ENCODE assay signal across 13 cellular contexts in the genomic region with DNA sequence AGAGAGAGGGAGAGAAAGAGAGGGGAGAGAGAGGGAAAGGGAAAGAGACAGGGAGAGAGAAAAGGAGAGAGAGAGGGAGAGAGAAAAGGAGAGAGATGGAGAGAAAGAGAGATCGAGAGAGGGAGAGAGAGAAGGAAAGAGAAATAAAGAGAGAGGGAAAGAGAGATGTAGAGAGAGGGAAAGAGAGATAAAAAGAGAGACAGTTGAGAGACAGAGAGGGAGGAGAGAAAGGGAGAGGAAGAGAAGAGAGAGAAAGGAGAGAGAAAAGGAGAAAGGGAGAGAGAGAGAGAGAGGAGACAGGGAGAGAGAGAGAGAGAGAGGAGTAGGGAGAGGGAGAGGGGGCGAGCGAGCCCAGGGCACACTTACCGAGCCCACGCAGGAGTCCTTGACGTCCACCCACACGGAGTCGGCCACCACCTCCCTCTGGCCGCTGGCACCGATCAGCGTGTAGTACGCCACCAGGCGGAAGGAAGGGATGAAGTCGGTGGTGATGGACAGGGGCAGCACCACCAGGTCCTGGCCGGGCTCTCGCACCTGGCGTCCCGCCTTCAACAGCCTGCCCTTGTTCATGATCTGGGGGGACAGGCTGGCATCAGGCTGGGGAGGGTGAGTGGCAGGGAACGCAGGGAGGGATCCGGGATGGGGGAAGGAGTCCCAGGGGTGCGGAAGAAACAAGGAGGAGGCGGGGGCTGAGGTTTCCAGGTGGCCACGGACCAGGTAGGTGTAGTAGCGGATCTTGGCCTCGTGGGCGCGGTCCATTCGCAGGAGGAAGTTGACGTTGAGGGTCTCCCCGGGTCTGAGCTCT. TPM values are rescaled to one million over a fixed set of nuclear protein-coding genes. Genes with fewer than 3 reads are reported as not detected.
DNase-seq lines count a peak whose midpoint lies in the region; ATAC-seq, FAIRE-seq and TF ChIP-seq lines count a peak whose summit lies in the region.
"Had no signal": no experiment of that assay in that cellular context is flagged by ENCODE, and none has a peak within 500 bp of the region (broad histone marks: within the 10 kb centered on the region; RNA-seq: fewer than 3 reads in every experiment).

No MANE protein-coding gene starts in this region.

- TF ChIP-seq EP300 in GM12878 (IDR thresholded peaks at IDR 0.05; ENCODE audit: borderline replicate concordance in 1 of 2, control insufficient read depth in 1 of 2, low read depth in 2 of 2, low read length in 2 of 2), result no peak

- H3K36me3 ChIP-seq in Caco-2 (ENCODE audit: control insufficient read depth, insufficient read depth, low read length) (no peaks in the 10 kb centered on the region), GM12878 (ENCODE audit: control insufficient read depth in 2 of 2, insufficient read depth in 2 of 2, low read length in 1 of 2) (no peaks in the 10 kb centered on the region), mesendoderm (ENCODE audit: control insufficient read depth, insufficient read depth, low read length) (no peaks in the 10 kb centered on the region)

- ATAC-seq in GM12878 (peak; percentile 77), omental fat pad (ENCODE audit: low FRiP score) (no peak), HG03571 (IDR thresholded peaks at IDR 0.05; ENCODE audit: unreplicated experiment) (no peak)
- ATAC-seq: left ventricle myocardium superior had no signal

- no peak overlapping the region for H2BK15ac ChIP-seq in mesendoderm (replicated peaks; ENCODE audit: low read depth)

- intact Hi-C loops in Caco-2 (cut with micrococcal nuclease; ENCODE audit: unreplicated experiment), result no loop called here
- intact Hi-C loops in GM12878 (cut with micrococcal nuclease; ENCODE audit: unreplicated experiment), result no loop called here
- intact Hi-C loops in activated T-helper 1 cell treated with anti-CD3 and anti-CD28 coated beads, Interleukin-12 subunit alpha, Interleukin-12 subunit beta, Interleukin-2, Interleukin-4 antibody, amounts not matched to agents 30 ng/mL and 10 ng/mL and 1 ng/mL, durations not matched to agents 14 hours and 24 hours and 36 hours (cut with micrococcal nuclease), result no loop called here

- 31% methylated on average over 29 of the region's 30 CpGs for WGBS in GM12878 (ENCODE audit: insufficient coverage, insufficient replicate concordance, low lambda C conversion rate, missing lambda C conversion rate)
- 93% methylated on average over 1 of the region's 30 CpGs for WGBS in mesendoderm (ENCODE audit: extremely low coverage, insufficient coverage, low lambda C conversion rate)

- no peak overlapping the region for H2BK5ac ChIP-seq in mesendoderm (ENCODE audit: low read length)

- no peak overlapping the region for H4K5ac ChIP-seq in mesendoderm (ENCODE audit: low read length)

- H3K4me2 ChIP-seq in GM12878 (ENCODE audit: control insufficient read depth, insufficient read depth) (no peak overlapping the region), mesendoderm (ENCODE audit: low read length) (peak overlapping the region; percentile 85)

- RAD21 ChIA-PET in GM12878 (lab: Charles Lee; ENCODE audit: unreplicated experiment), result no interaction called here

- CTCF ChIA-PET in Caco-2 (lab: Charles Lee), result no interaction called here
- CTCF ChIA-PET in GM12878 (lab: Yijun Ruan, JAX), result no interaction called here

- no peaks in the 10 kb centered on the region for H3K9me3 Mint-ChIP-seq in Caco-2 (ENCODE audit: unreplicated experiment)
- H3K9me3 Mint-ChIP-seq in activated T-helper 1 cell treated with anti-CD3 and anti-CD28 coated beads, Interleukin-12 subunit alpha, Interleukin-12 subunit beta, Interleukin-2, Interleukin-4 antibody, amounts not matched to agents 30 ng/mL and 10 ng/mL and 1 ng/mL, durations not matched to agents 14 hours and 24 hours and 36 hours, result no peaks in the 10 kb centered on the region

- no peak overlapping the region for H3K4ac ChIP-seq in mesendoderm (ENCODE audit: low read depth, low read length)

- no peaks in the 10 kb centered on the region for H3K36me3 Mint-ChIP-seq in Caco-2 (ENCODE audit: insufficient read depth, unreplicated experiment)
- H3K36me3 Mint-ChIP-seq in activated T-helper 1 cell treated with anti-CD3 and anti-CD28 coated beads, Interleukin-12 subunit alpha, Interleukin-12 subunit beta, Interleukin-2, Interleukin-4 antibody, amounts not matched to agents 30 ng/mL and 10 ng/mL and 1 ng/mL, durations not matched to agents 14 hours and 24 hours and 36 hours (ENCODE audit: low read depth), result no peaks in the 10 kb centered on the region

- H3K9ac ChIP-seq in GM12878 (ENCODE audit: control insufficient read depth, insufficient read depth, low read length) (no peak overlapping the region), mesendoderm (ENCODE audit: low read length) (peak overlapping the region; percentile 50)

- TF ChIP-seq POLR2A in GM12891 (IDR thresholded peaks at IDR 0.05; ENCODE audit: low read depth, low read length), result no peak
- TF ChIP-seq POLR2A in GM12878 (IDR thresholded peaks at IDR 0.05; ENCODE audit: low read depth, low read length), result no peak

- H3K9me3 ChIP-seq in Caco-2 (no peaks in the 10 kb centered on the region), GM12878 (replicated peaks; ENCODE audit: control insufficient read depth, insufficient read depth, low read length) (no peaks in the 10 kb centered on the region)

- H4K20me1 ChIP-seq in GM12878 (ENCODE audit: control insufficient read depth, insufficient read depth), result no peaks in the 10 kb centered on the region

- POLR2A ChIA-PET in Caco-2 (lab: Charles Lee) (no interaction called here), GM12878 (lab: Charles Lee) (no interaction called here)

- no peak overlapping the region for H3K4me3 Mint-ChIP-seq in Caco-2 (ENCODE audit: unreplicated experiment)
- no peak overlapping the region for H3K4me3 Mint-ChIP-seq in activated T-helper 1 cell treated with anti-CD3 and anti-CD28 coated beads, Interleukin-12 subunit alpha, Interleukin-12 subunit beta, Interleukin-2, Interleukin-4 antibody, amounts not matched to agents 30 ng/mL and 10 ng/mL and 1 ng/mL, durations not matched to agents 14 hours and 24 hours and 36 hours

- SMC1A ChIA-PET in GM12878 (lab: Charles Lee; ENCODE audit: uncharacterized antibody, unreplicated experiment), result interaction anchor here (0.6 kb wide), 1 partner anchor 27 kb away, joined by 3 read pairs; the partner anchor contains the start of gene GPR108

- no peak overlapping the region for H3K23ac ChIP-seq in mesendoderm (ENCODE audit: low read length)

- H3K56ac ChIP-seq in mesendoderm (ENCODE audit: low read length), result peak overlapping the region; percentile 81

- H3K79me2 ChIP-seq in GM12878 (ENCODE audit: control insufficient read depth, insufficient read depth, low read length) (no peaks in the 10 kb centered on the region), mesendoderm (ENCODE audit: control insufficient read depth, insufficient read depth, low read length) (no peaks in the 10 kb centered on the region)

- no peaks in the 10 kb centered on the region for H3K79me1 ChIP-seq in mesendoderm (ENCODE audit: low read length)

- peak; percentile 61 for FAIRE-seq in GM12891 (lab: Jason Lieb, UNC)
- FAIRE-seq in GM12878 (lab: Jason Lieb, UNC), result no peak
- FAIRE-seq: bronchial epithelial cell had no signal

- no peak overlapping the region for H2AFZ ChIP-seq in GM12878 (ENCODE audit: control insufficient read depth, low read depth, low read length)

- BruUV-seq in Caco-2 (replicated peaks; lab: Mats Ljungman, UMichigan) (no TSS peak), GM12878 (replicated peaks; lab: Mats Ljungman, UMichigan) (no TSS peak)

- no peak for TF ChIP-seq RAD21 in GM12878 (IDR thresholded peaks at IDR 0.05; ENCODE audit: insufficient read depth, low read depth, low read length)

- no peak overlapping the region for H2AK5ac ChIP-seq in mesendoderm (ENCODE audit: low read length)

- DNase-seq in Caco-2 (no peak), GM12891 (ENCODE audit: insufficient read length, low spot score) (no peak), GM12878 (ENCODE audit: low read depth, low spot score) (no peak), mesendoderm (peak; percentile 57), omental fat pad (ENCODE audit: low spot score) (no peak), NCI-H1436 (lab: John Stamatoyannopoulos, UW) (no peak)
- no peak for DNase-seq in activated T-helper 1 cell treated with anti-CD3 and anti-CD28 coated beads, Interleukin-12 subunit alpha, Interleukin-12 subunit beta, Interleukin-2, Interleukin-4 antibody, amounts not matched to agents 30 ng/mL and 10 ng/mL and 1 ng/mL, durations not matched to agents 14 hours and 24 hours and 36 hours (ENCODE audit: low spot score)
- DNase-seq: DMS153, GOT3, left ventricle myocardium superior, NCI-H526 treated with DMSO at 0.1 percent for 48 hours had no signal

- H3K27ac ChIP-seq in GM12878 (ENCODE audit: control insufficient read depth, insufficient read depth), result no peak overlapping the region
- no peak overlapping the region for H3K27ac ChIP-seq in mesendoderm (ENCODE audit: low read depth, low read length)

- peak overlapping the region; percentile 4 for H3K27ac Mint-ChIP-seq in Caco-2 (ENCODE audit: unreplicated experiment)
- H3K27ac Mint-ChIP-seq in activated T-helper 1 cell treated with anti-CD3 and anti-CD28 coated beads, Interleukin-12 subunit alpha, Interleukin-12 subunit beta, Interleukin-2, Interleukin-4 antibody, amounts not matched to agents 30 ng/mL and 10 ng/mL and 1 ng/mL, durations not matched to agents 14 hours and 24 hours and 36 hours, result no peak overlapping the region

- no peak overlapping the region for H2BK120ac ChIP-seq in mesendoderm (ENCODE audit: low read depth, low read length)

- no peak overlapping the region for H3K18ac ChIP-seq in mesendoderm (ENCODE audit: low read length)

- H3K27me3 ChIP-seq in Caco-2 (replicated peaks; ENCODE audit: control insufficient read depth, insufficient read depth, low read length) (no peaks in the 10 kb centered on the region), GM12878 (replicated peaks in 1 of 2; ENCODE audit: control insufficient read depth in 2 of 2, insufficient read depth in 2 of 2, low read length in 1 of 2) (no peaks in the 10 kb centered on the region; a peak in 2 of 4 replicates), mesendoderm (ENCODE audit: insufficient read depth, low read length, poor library complexity) (no peaks in the 10 kb centered on the region)

- no peak overlapping the region for H4K8ac ChIP-seq in mesendoderm (ENCODE audit: low read depth, low read length)

- no peak overlapping the region for H3K4me3 ChIP-seq in Caco-2 (ENCODE audit: low read depth, low read length)
- H3K4me3 ChIP-seq in GM12878, result no peak overlapping the region
- H3K4me3 ChIP-seq in mesendoderm (ENCODE audit: low read length), result no peak overlapping the region

- peaks cover 9% of the 10 kb centered on the region for H3K27me3 Mint-ChIP-seq in Caco-2 (ENCODE audit: insufficient read depth, unreplicated experiment)
- peaks cover 40% of the 10 kb centered on the region for H3K27me3 Mint-ChIP-seq in activated T-helper 1 cell treated with anti-CD3 and anti-CD28 coated beads, Interleukin-12 subunit alpha, Interleukin-12 subunit beta, Interleukin-2, Interleukin-4 antibody, amounts not matched to agents 30 ng/mL and 10 ng/mL and 1 ng/mL, durations not matched to agents 14 hours and 24 hours and 36 hours (ENCODE audit: insufficient read depth)

- H3K4me1 Mint-ChIP-seq in Caco-2 (ENCODE audit: low read depth, unreplicated experiment), result no peaks in the 10 kb centered on the region
- H3K4me1 Mint-ChIP-seq in activated T-helper 1 cell treated with anti-CD3 and anti-CD28 coated beads, Interleukin-12 subunit alpha, Interleukin-12 subunit beta, Interleukin-2, Interleukin-4 antibody, amounts not matched to agents 30 ng/mL and 10 ng/mL and 1 ng/mL, durations not matched to agents 14 hours and 24 hours and 36 hours (ENCODE audit: low read depth), result peaks cover 11% of the 10 kb centered on the region

- H3K4me1 ChIP-seq in Caco-2, result no peaks in the 10 kb centered on the region
- no peaks in the 10 kb centered on the region for H3K4me1 ChIP-seq in GM12878 (ENCODE audit: control insufficient read depth, insufficient read depth, low read length)
- H3K4me1 ChIP-seq in mesendoderm (ENCODE audit: control insufficient read depth, low read depth, low read length), result no peaks in the 10 kb centered on the region

- in situ Hi-C loops in GM12878 (cut with MboI), result no loop called here

- no peak for TF ChIP-seq CTCF in Caco-2 (IDR thresholded peaks at IDR 0.05; ENCODE audit: insufficient read depth in 1 of 2, low read depth in 1 of 2, low read length in 1 of 2, severe bottlenecking in 1 of 2, unreplicated experiment in 1 of 2)
- peak in 2 of 3 experiments; percentile 2 to 30; a peak in 2 of 6 replicates for TF ChIP-seq CTCF in GM12878 (IDR thresholded peaks at IDR 0.05 in 2 of 3, conservative IDR thresholded peaks at IDR 0.05 in 1 of 3; ENCODE audit: control insufficient read depth in 2 of 3, extremely low read depth in 1 of 3, insufficient read depth in 1 of 3, low read depth in 3 of 3, low read length in 3 of 3)
- no peak for TF ChIP-seq CTCF in omental fat pad (IDR thresholded peaks at IDR 0.05)

RNA-seq across cellular contexts. Expression of gene C3, which starts 10.0 kb away (rescaled TPM):
- total RNA-seq in Caco-2 (2022) (19.3 and 21.7 TPM in 2 replicates), GM12878 (2014; rRNA removed) (0.28 and 1.6 TPM in 2 replicates), GM12878 (2014; rRNA removed; fragmentation: Illumina TruSeq; extraction: Trizol) (0.54 and 1.1 TPM in 2 replicates), GM12878 (2021) (5.9 and 6.7 TPM in 2 replicates), omental fat pad (1,000 to 10,000 TPM; 1,035 to 6,271 (median 2,305) TPM)
- polyA plus RNA-seq in GM12891 (2012; ENCODE audit: low read depth, missing spikeins), result 0.62 TPM
- total RNA-seq in GM12878 (2013; cell fraction: nucleolus; rRNA removed), result 3.1 and 4.3 TPM in 2 replicates
- polyA plus RNA-seq in GM12878 (2011; ENCODE audit: low read depth), result not detected
- polyA plus RNA-seq in GM12878 (2011; rRNA removed) (1.1 and 1.9 TPM in 2 replicates), GM12878 (2014; fragmentation: Illumina TruSeq; extraction: Trizol) (0.79 and 3.0 TPM in 2 replicates), GM12878 (2014; fragmentation: Nextera tagmentation; extraction: Ambion mirVana) (1 to 10 TPM in 1 of 2 experiments, under 1 TPM in 1; 0.64 to 2.7 TPM), GM12878 (2014; rRNA removed) (0.95 and 2.2 TPM in 2 replicates), GM12878 (2016; fragmentation: Nextera tagmentation; extraction: Ambion mirVana) (under 1 TPM; 0.20 to 0.25 TPM)
- polyA plus RNA-seq in GM12878 (2011; cell fraction: cytosol; rRNA removed), result 1.5 and 1.9 TPM in 2 replicates
- polyA plus RNA-seq in GM12878 (2011; cell fraction: nucleus; rRNA removed), result 1.9 and 2.6 TPM in 2 replicates
- 0.30 and 0.48 TPM in 2 replicates for polyA plus RNA-seq in GM12878 (2012)
- polyA minus RNA-seq in GM12878 (2011; rRNA and poly(A)+ RNA removed), result 2.0 and 2.3 TPM in 2 replicates
- 48.6 and 52.2 TPM in 2 replicates for polyA minus RNA-seq in GM12878 (2011; cell fraction: cytosol; rRNA and poly(A)+ RNA removed)
- polyA minus RNA-seq in GM12878 (2011; cell fraction: nucleus; rRNA and poly(A)+ RNA removed), result 4.1 and 16.8 TPM in 2 replicates
- 5.4 TPM for polyA plus RNA-seq in mesendoderm (2013, experiment 1 of 2)
- 4.8 TPM for polyA plus RNA-seq in mesendoderm (2013, experiment 2 of 2)
- 6.1 and 7.2 TPM in 2 replicates for total RNA-seq in activated T-helper 1 cell treated with anti-CD3 and anti-CD28 coated beads, Interleukin-12 subunit alpha, Interleukin-12 subunit beta, Interleukin-2, Interleukin-4 antibody, amounts not matched to agents 30 ng/mL and 10 ng/mL and 1 ng/mL, durations not matched to agents 14 hours and 24 hours and 36 hours

RNA-seq across cellular contexts. Expression of gene GPR108, which starts 26.9 kb away (rescaled TPM):
- total RNA-seq in Caco-2 (2022) (48.9 and 53.6 TPM in 2 replicates), GM12878 (2014; rRNA removed) (63.1 and 67.7 TPM in 2 replicates), GM12878 (2014; rRNA removed; fragmentation: Illumina TruSeq; extraction: Trizol) (42.7 and 43.8 TPM in 2 replicates), GM12878 (2021) (64.7 and 71.0 TPM in 2 replicates), omental fat pad (10 to 100 TPM; 34.5 to 68.4 (median 62.0) TPM)
- polyA plus RNA-seq in GM12891 (2012; ENCODE audit: low read depth, missing spikeins), result 44.9 TPM
- 37.2 and 42.9 TPM in 2 replicates for total RNA-seq in GM12878 (2013; cell fraction: nucleolus; rRNA removed)
- polyA plus RNA-seq in GM12878 (2011; ENCODE audit: low read depth), result 17.1 TPM
- polyA plus RNA-seq in GM12878 (2011; rRNA removed) (33.6 and 56.2 TPM in 2 replicates), GM12878 (2014; fragmentation: Illumina TruSeq; extraction: Trizol) (28.9 and 56.1 TPM in 2 replicates), GM12878 (2014; fragmentation: Nextera tagmentation; extraction: Ambion mirVana) (10 to 100 TPM in 1 of 2 experiments, 1 to 10 TPM in 1; 4.4 to 17.6 TPM), GM12878 (2014; rRNA removed) (81.1 and 87.2 TPM in 2 replicates), GM12878 (2016; fragmentation: Nextera tagmentation; extraction: Ambion mirVana) (10 to 100 TPM; 57.9 to 63.1 TPM)
- 81.3 and 87.6 TPM in 2 replicates for polyA plus RNA-seq in GM12878 (2011; cell fraction: cytosol; rRNA removed)
- 178 and 218 TPM in 2 replicates for polyA plus RNA-seq in GM12878 (2011; cell fraction: nucleus; rRNA removed)
- polyA plus RNA-seq in GM12878 (2012), result 53.1 and 59.7 TPM in 2 replicates
- polyA minus RNA-seq in GM12878 (2011; rRNA and poly(A)+ RNA removed), result 74.5 TPM in 2 replicates
- polyA minus RNA-seq in GM12878 (2011; cell fraction: cytosol; rRNA and poly(A)+ RNA removed), result 17.3 and 27.0 TPM in 2 replicates
- 32.6 and 40.9 TPM in 2 replicates for polyA minus RNA-seq in GM12878 (2011; cell fraction: nucleus; rRNA and poly(A)+ RNA removed)
- polyA plus RNA-seq in mesendoderm (2013, experiment 1 of 2), result 41.2 TPM
- polyA plus RNA-seq in mesendoderm (2013, experiment 2 of 2), result 40.0 TPM
- 106 and 108 TPM in 2 replicates for total RNA-seq in activated T-helper 1 cell treated with anti-CD3 and anti-CD28 coated beads, Interleukin-12 subunit alpha, Interleukin-12 subunit beta, Interleukin-2, Interleukin-4 antibody, amounts not matched to agents 30 ng/mL and 10 ng/mL and 1 ng/mL, durations not matched to agents 14 hours and 24 hours and 36 hours

RNA-seq across cellular contexts. Expression of gene TRIP10, which starts 29.0 kb away (rescaled TPM):
- total RNA-seq in Caco-2 (2022) (106 and 107 TPM in 2 replicates), GM12878 (2014; rRNA removed) (34.6 and 39.5 TPM in 2 replicates), GM12878 (2014; rRNA removed; fragmentation: Illumina TruSeq; extraction: Trizol) (28.1 and 28.5 TPM in 2 replicates), GM12878 (2021) (48.6 and 52.7 TPM in 2 replicates), omental fat pad (100 to 1,000 TPM in 1 of 4 donors, 10 to 100 TPM in 3; 42.5 to 110 (median 66.6) TPM)
- polyA plus RNA-seq in GM12891 (2012; ENCODE audit: low read depth, missing spikeins), result 44.5 TPM
- 35.0 and 37.1 TPM in 2 replicates for total RNA-seq in GM12878 (2013; cell fraction: nucleolus; rRNA removed)
- polyA plus RNA-seq in GM12878 (2011; ENCODE audit: low read depth), result 18.9 TPM
- polyA plus RNA-seq in GM12878 (2011; rRNA removed) (30.1 and 44.0 TPM in 2 replicates), GM12878 (2014; fragmentation: Illumina TruSeq; extraction: Trizol) (34.7 and 38.5 TPM in 2 replicates), GM12878 (2014; fragmentation: Nextera tagmentation; extraction: Ambion mirVana) (1 to 10 TPM in 1 of 2 experiments, under 1 TPM in 1; 0.79 to 2.2 TPM), GM12878 (2014; rRNA removed) (54.5 and 56.3 TPM in 2 replicates), GM12878 (2016; fragmentation: Nextera tagmentation; extraction: Ambion mirVana) (10 to 100 TPM; 26.6 to 30.4 TPM)
- polyA plus RNA-seq in GM12878 (2011; cell fraction: cytosol; rRNA removed), result 35.9 and 44.6 TPM in 2 replicates
- 86.8 and 103 TPM in 2 replicates for polyA plus RNA-seq in GM12878 (2011; cell fraction: nucleus; rRNA removed)
- 42.0 and 53.2 TPM in 2 replicates for polyA plus RNA-seq in GM12878 (2012)
- 18.0 and 29.1 TPM in 2 replicates for polyA minus RNA-seq in GM12878 (2011; rRNA and poly(A)+ RNA removed)
- polyA minus RNA-seq in GM12878 (2011; cell fraction: cytosol; rRNA and poly(A)+ RNA removed), result 17.6 and 19.0 TPM in 2 replicates
- 16.3 and 21.9 TPM in 2 replicates for polyA minus RNA-seq in GM12878 (2011; cell fraction: nucleus; rRNA and poly(A)+ RNA removed)
- 135 TPM for polyA plus RNA-seq in mesendoderm (2013, experiment 1 of 2)
- 134 TPM for polyA plus RNA-seq in mesendoderm (2013, experiment 2 of 2)
- 61.2 and 62.0 TPM in 2 replicates for total RNA-seq in activated T-helper 1 cell treated with anti-CD3 and anti-CD28 coated beads, Interleukin-12 subunit alpha, Interleukin-12 subunit beta, Interleukin-2, Interleukin-4 antibody, amounts not matched to agents 30 ng/mL and 10 ng/mL and 1 ng/mL, durations not matched to agents 14 hours and 24 hours and 36 hours

RNA-seq across cellular contexts. Expression of gene TNFSF14, which starts 40.5 kb away (rescaled TPM):
- total RNA-seq in Caco-2 (2022), result not detected in 2 replicates
- polyA plus RNA-seq in GM12891 (2012; ENCODE audit: low read depth, missing spikeins), result 6.6 TPM
- 24.4 and 26.2 TPM in 2 replicates for total RNA-seq in GM12878 (2013; cell fraction: nucleolus; rRNA removed)
- 37.2 and 38.9 TPM in 2 replicates for total RNA-seq in GM12878 (2014; rRNA removed)
- 30.6 and 31.4 TPM in 2 replicates for total RNA-seq in GM12878 (2014; rRNA removed; fragmentation: Illumina TruSeq; extraction: Trizol)
- total RNA-seq in GM12878 (2021), result 36.7 and 40.5 TPM in 2 replicates
- polyA plus RNA-seq in GM12878 (2011; ENCODE audit: low read depth), result 3.6 TPM
- 17.3 and 21.7 TPM in 2 replicates for polyA plus RNA-seq in GM12878 (2011; rRNA removed)
- polyA plus RNA-seq in GM12878 (2011; cell fraction: cytosol; rRNA removed), result 28.3 and 34.0 TPM in 2 replicates
- 6.8 and 11.0 TPM in 2 replicates for polyA plus RNA-seq in GM12878 (2011; cell fraction: nucleus; rRNA removed)
- 5.7 and 13.2 TPM in 2 replicates for polyA plus RNA-seq in GM12878 (2012)
- 34.2 and 34.7 TPM in 2 replicates for polyA plus RNA-seq in GM12878 (2014; fragmentation: Illumina TruSeq; extraction: Trizol)
- 1 to 10 TPM; 4.3 to 5.7 TPM for polyA plus RNA-seq in GM12878 (2014; fragmentation: Nextera tagmentation; extraction: Ambion mirVana)
- polyA plus RNA-seq in GM12878 (2014; rRNA removed), result 26.6 and 29.4 TPM in 2 replicates
- 10 to 100 TPM; 30.0 to 31.2 TPM for polyA plus RNA-seq in GM12878 (2016; fragmentation: Nextera tagmentation; extraction: Ambion mirVana)
- polyA minus RNA-seq in GM12878 (2011; rRNA and poly(A)+ RNA removed), result 32.6 and 34.0 TPM in 2 replicates
- 9.5 and 9.9 TPM in 2 replicates for polyA minus RNA-seq in GM12878 (2011; cell fraction: cytosol; rRNA and poly(A)+ RNA removed)
- polyA minus RNA-seq in GM12878 (2011; cell fraction: nucleus; rRNA and poly(A)+ RNA removed), result 13.3 and 17.5 TPM in 2 replicates
- 0.06 TPM for polyA plus RNA-seq in mesendoderm (2013, experiment 1 of 2)
- polyA plus RNA-seq in mesendoderm (2013, experiment 2 of 2), result 0.06 TPM
- total RNA-seq in activated T-helper 1 cell treated with anti-CD3 and anti-CD28 coated beads, Interleukin-12 subunit alpha, Interleukin-12 subunit beta, Interleukin-2, Interleukin-4 antibody, amounts not matched to agents 30 ng/mL and 10 ng/mL and 1 ng/mL, durations not matched to agents 14 hours and 24 hours and 36 hours, result 155 TPM in 2 replicates
- 10 to 100 TPM in 2 of 4 donors, 1 to 10 TPM in 2; 3.6 to 66.5 (median 26.3) TPM for total RNA-seq in omental fat pad

RNA-seq across cellular contexts. Expression of gene SH2D3A, which starts 56.8 kb away (rescaled TPM):
- total RNA-seq in Caco-2 (2022) (20.5 and 24.5 TPM in 2 replicates), GM12878 (2014; rRNA removed) (16.8 and 20.6 TPM in 2 replicates), GM12878 (2014; rRNA removed; fragmentation: Illumina TruSeq; extraction: Trizol) (6.0 and 8.7 TPM in 2 replicates), GM12878 (2021) (18.8 and 20.6 TPM in 2 replicates), omental fat pad (1 to 10 TPM in 3 of 4 donors, not detected in 1; 1.3 to 3.4 (median 2.0) TPM)
- 6.5 TPM for polyA plus RNA-seq in GM12891 (2012; ENCODE audit: low read depth, missing spikeins)
- total RNA-seq in GM12878 (2013; cell fraction: nucleolus; rRNA removed), result 22.3 and 28.0 TPM in 2 replicates
- 3.4 TPM for polyA plus RNA-seq in GM12878 (2011; ENCODE audit: low read depth)
- polyA plus RNA-seq in GM12878 (2011; rRNA removed) (4.9 and 6.6 TPM in 2 replicates), GM12878 (2014; fragmentation: Illumina TruSeq; extraction: Trizol) (3.4 and 7.7 TPM in 2 replicates), GM12878 (2014; fragmentation: Nextera tagmentation; extraction: Ambion mirVana) (1 to 10 TPM in 1 of 2 experiments, under 1 TPM in 1; 0.77 to 1.4 TPM), GM12878 (2014; rRNA removed) (24.4 and 24.7 TPM in 2 replicates), GM12878 (2016; fragmentation: Nextera tagmentation; extraction: Ambion mirVana) (10 to 100 TPM; 10.3 to 12.9 TPM)
- polyA plus RNA-seq in GM12878 (2011; cell fraction: cytosol; rRNA removed), result 9.7 and 13.5 TPM in 2 replicates
- polyA plus RNA-seq in GM12878 (2011; cell fraction: nucleus; rRNA removed), result 23.6 and 26.4 TPM in 2 replicates
- polyA plus RNA-seq in GM12878 (2012), result 9.2 and 9.4 TPM in 2 replicates
- 5.2 and 14.0 TPM in 2 replicates for polyA minus RNA-seq in GM12878 (2011; rRNA and poly(A)+ RNA removed)
- 2.8 and 4.4 TPM in 2 replicates for polyA minus RNA-seq in GM12878 (2011; cell fraction: cytosol; rRNA and poly(A)+ RNA removed)
- 12.5 and 12.8 TPM in 2 replicates for polyA minus RNA-seq in GM12878 (2011; cell fraction: nucleus; rRNA and poly(A)+ RNA removed)
- polyA plus RNA-seq in mesendoderm (2013, experiment 1 of 2), result 39.0 TPM
- 41.0 TPM for polyA plus RNA-seq in mesendoderm (2013, experiment 2 of 2)
- total RNA-seq in activated T-helper 1 cell treated with anti-CD3 and anti-CD28 coated beads, Interleukin-12 subunit alpha, Interleukin-12 subunit beta, Interleukin-2, Interleukin-4 antibody, amounts not matched to agents 30 ng/mL and 10 ng/mL and 1 ng/mL, durations not matched to agents 14 hours and 24 hours and 36 hours, result 15.0 and 15.6 TPM in 2 replicates

Comparison
In these comparisons a context has a peak if more than half of its experiments do, and no peak if none do; other contexts are left out.
1. CTCF ChIP-seq: peak in GM12878 (2 of 3); none in Caco-2 (0 of 2) and omental fat pad (0 of 3).
2. RNA of gene C3, which starts 10.0 kb away (total RNA-seq): 1,035 to 6,271 TPM in omental fat pad; 19.3 to 21.7 TPM in Caco-2, 6.1 to 7.2 TPM in activated T-helper 1 cell treated with anti-CD3 and anti-CD28 coated beads, Interleukin-12 subunit alpha, Interleukin-12 subunit beta, Interleukin-2, Interleukin-4 antibody, amounts not matched to agents 30 ng/mL and 10 ng/mL and 1 ng/mL, durations not matched to agents 14 hours and 24 hours and 36 hours and 0.28 to 6.7 TPM in GM12878; every median in the first group is over 10 times any median in the second.